Comparison of ENCODE assay signal across 16 cellular contexts in genomic region chr19:51440052-51440451, GRCh38. TPM values are rescaled to one million over a fixed set of nuclear protein-coding genes. Genes with fewer than 3 reads are reported as not detected.
"Had no signal": no experiment of that assay in that cellular context is flagged by ENCODE, and none has a peak within 500 bp of the region (broad histone marks: within the 10 kb centered on the region; RNA-seq: fewer than 3 reads in every experiment).

No MANE protein-coding gene starts in this region.

- H3K9me3 ChIP-seq: esophagus muscularis mucosa, mucosa of descending colon, psoas muscle, right lobe of liver, testis had no signal

- ATAC-seq: psoas muscle had no signal

- H3K9me3 Mint-ChIP-seq: activated naive CD4-positive, alpha-beta T cell treated with anti-CD3 and anti-CD28 coated beads, Interleukin-2, amount 50 U/mL, for 72 hours; nephron had no signal

- DNase-seq: activated CD4-positive, alpha-beta T cell treated with anti-CD3 and anti-CD28 coated beads for 1 hour; anterior cingulate cortex; occipital lobe; psoas muscle; right lobe of liver; T-helper 9 cell; testis had no signal

- H3K36me3 Mint-ChIP-seq: activated naive CD4-positive, alpha-beta T cell treated with anti-CD3 and anti-CD28 coated beads, Interleukin-2, amount 50 U/mL, for 72 hours had no signal

- H3K4me3 Mint-ChIP-seq: nephron had no signal

- H3K4me1 Mint-ChIP-seq: nephron had no signal

- H3K27ac Mint-ChIP-seq: nephron had no signal

RNA-seq across cellular contexts. Expression of gene SIGLEC8, which starts 18.2 kb away (rescaled TPM):
- total RNA-seq: activated naive CD4-positive, alpha-beta T cell treated with anti-CD3 and anti-CD28 coated beads, Interleukin-2, amount 50 U/mL, for 72 hours; chondrocyte; dermis microvascular lymphatic vessel endothelial cell; fibroblast of villous mesenchyme; lung microvascular endothelial cell had no signal

RNA-seq across cellular contexts. Expression of gene SIGLEC10, which starts 22.6 kb away (rescaled TPM):
- total RNA-seq: chondrocyte, dermis microvascular lymphatic vessel endothelial cell, fibroblast of villous mesenchyme, lung microvascular endothelial cell had no signal

RNA-seq across cellular contexts. Expression of gene CEACAM18, which starts 38.3 kb away (rescaled TPM):
- total RNA-seq: activated naive CD4-positive, alpha-beta T cell treated with anti-CD3 and anti-CD28 coated beads, Interleukin-2, amount 50 U/mL, for 72 hours; chondrocyte; dermis microvascular lymphatic vessel endothelial cell; esophagus muscularis mucosa; fibroblast of villous mesenchyme; lung microvascular endothelial cell; occipital lobe; psoas muscle; right lobe of liver; testis; ureter had no signal

RNA-seq across cellular contexts. Expression of gene C19orf84, which starts 49.7 kb away (rescaled TPM):
- total RNA-seq: activated naive CD4-positive, alpha-beta T cell treated with anti-CD3 and anti-CD28 coated beads, Interleukin-2, amount 50 U/mL, for 72 hours; chondrocyte; dermis microvascular lymphatic vessel endothelial cell; esophagus muscularis mucosa; fibroblast of villous mesenchyme; lung microvascular endothelial cell; mucosa of descending colon; occipital lobe; psoas muscle; right lobe of liver; ureter had no signal

RNA-seq across cellular contexts. Expression of gene LIM2, which starts 52.3 kb away (rescaled TPM):
- total RNA-seq: chondrocyte, dermis microvascular lymphatic vessel endothelial cell, esophagus muscularis mucosa, fibroblast of villous mesenchyme, lung microvascular endothelial cell, mucosa of descending colon, occipital lobe, psoas muscle, right lobe of liver, ureter had no signal
